In the genomic region with DNA sequence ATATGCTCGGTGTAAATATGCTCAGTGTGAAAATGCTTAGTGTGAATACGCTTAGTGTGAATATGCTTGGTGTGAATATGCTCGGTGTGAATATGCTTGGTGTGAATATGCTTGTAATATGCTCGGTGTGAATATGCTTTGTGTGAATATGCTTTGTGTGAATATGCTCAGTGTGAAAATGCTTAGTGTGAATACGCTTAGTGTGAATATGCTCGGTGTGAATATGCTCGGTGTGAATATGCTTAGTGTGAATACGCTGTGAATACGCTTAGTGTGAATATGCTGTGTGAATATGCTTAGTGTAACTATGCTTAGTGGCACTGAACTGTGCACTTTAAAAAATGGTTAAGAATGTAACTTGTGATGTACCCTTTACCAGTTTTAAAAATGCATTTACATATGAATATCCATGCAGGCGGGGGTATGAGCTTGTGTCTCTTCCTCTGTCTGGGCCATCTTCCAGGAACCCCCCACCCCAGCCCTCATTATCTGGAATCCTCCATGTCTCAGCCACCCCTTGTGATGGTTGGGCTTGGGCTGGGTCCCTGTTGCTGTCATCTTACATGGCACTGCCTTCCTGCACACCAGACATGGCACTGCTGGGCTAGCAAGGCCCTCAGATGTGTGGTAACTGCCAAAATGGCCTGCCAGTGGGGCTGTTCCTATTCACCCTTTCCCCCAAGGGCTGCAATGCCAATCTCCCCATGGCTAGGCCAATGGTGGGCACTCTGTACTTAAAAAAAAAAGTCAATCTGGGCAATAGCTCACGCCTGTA, we compare ENCODE assay signal across 1 cellular context. TPM values are rescaled to one million over a fixed set of nuclear protein-coding genes. Genes with fewer than 3 reads are reported as not detected.
"Had no signal": no experiment of that assay in that cellular context is flagged by ENCODE, and none has a peak within 500 bp of the region (broad histone marks: within the 10 kb centered on the region; RNA-seq: fewer than 3 reads in every experiment).

No MANE protein-coding gene starts in this region.

RNA-seq across cellular contexts. Expression of a gene that starts 9.6 kb away (rescaled TPM):
- total RNA-seq: cerebellum had no signal
